Comparison of ENCODE assay signal across 1 cellular context in genomic region chr12:989051-989450, GRCh38.
TF ChIP-seq lines count a peak whose summit lies in the region.

No MANE protein-coding gene starts in this region.

TF ChIP-seq in GM23338, 12 proteins besides CTCF, POLR2A, EP300 and RAD21:
- TF ChIP-seq ZNF462 (CRISPR knock-in tag; IDR thresholded peaks at IDR 0.05) (no peak), STAT1 (IDR thresholded peaks at IDR 0.05; ENCODE audit: unreplicated experiment) (no peak), ZNF331 (CRISPR knock-in tag; IDR thresholded peaks at IDR 0.05; ENCODE audit: low read depth) (no peak), ETS1 (IDR thresholded peaks at IDR 0.05) (no peak), REST (IDR thresholded peaks at IDR 0.05; ENCODE audit: unreplicated experiment) (no peak), EZH2phosphoT487 (IDR thresholded peaks at IDR 0.05; ENCODE audit: unreplicated experiment) (no peak), POLR2AphosphoS5 (IDR thresholded peaks at IDR 0.05; ENCODE audit: low read depth) (no peak), CREB1 (CRISPR knock-in tag; IDR thresholded peaks at IDR 0.05; ENCODE audit: low read depth) (no peak), NANOG (IDR thresholded peaks at IDR 0.05; ENCODE audit: borderline replicate concordance) (no peak)
TF ChIP-seq in GM23338: peak in this region for 0.
